ENCODE assay signal across 3 cellular contexts in the genomic region with DNA sequence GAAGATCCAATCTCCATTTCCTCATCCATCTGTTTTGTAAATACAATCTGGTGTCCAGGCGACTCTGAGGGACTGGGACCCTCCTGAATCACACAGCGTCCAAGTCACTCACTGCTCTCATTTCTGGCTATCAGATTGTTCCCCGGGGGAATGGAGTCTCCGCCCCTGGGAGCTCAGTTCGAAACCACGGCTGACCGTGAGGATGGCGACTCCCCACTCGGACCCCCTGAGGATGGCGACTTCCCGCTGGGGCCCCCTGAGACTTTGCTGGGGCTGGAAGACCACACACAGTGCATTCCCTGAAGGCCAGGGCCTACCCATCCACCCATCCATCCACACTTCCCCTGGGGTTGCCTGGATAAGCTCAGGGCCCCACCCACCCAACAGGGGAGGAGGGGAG.
A peak's percentile ranks its signal among the peaks of the same experiment; 100 is the strongest.
TF ChIP-seq lines count a peak whose summit lies in the region.

No MANE protein-coding gene starts in this region.

TF ChIP-seq in HEK293, 187 proteins besides CTCF, POLR2A, EP300 and RAD21:
- peak; percentile 43; the same call in 1 of the 2 replicates for TF ChIP-seq ZNF423 (tag by site-specific recombination; IDR thresholded peaks at IDR 0.05)
- TF ChIP-seq ZIC2 (tag by site-specific recombination; IDR thresholded peaks at IDR 0.05), result peak; percentile 73
- peak; percentile 90 for TF ChIP-seq GLIS1 (tag by site-specific recombination; IDR thresholded peaks at IDR 0.05)
- 0 out of 2 replicates have a peak, but pooled peaks have one; percentile 17 for TF ChIP-seq KLF1 (tag by site-specific recombination; IDR thresholded peaks at IDR 0.05)

TF ChIP-seq in WTC11, 78 proteins besides CTCF, POLR2A, EP300 and RAD21:
- peak; percentile 69 for TF ChIP-seq ZNF423 (CRISPR knock-in tag; IDR thresholded peaks at IDR 0.05)

TF ChIP-seq in K562, 482 proteins besides CTCF, POLR2A, EP300 and RAD21:
- TF ChIP-seq POLR2G (IDR thresholded peaks at IDR 0.05; ENCODE audit: low read depth, low read length), result 0 out of 2 replicates have a peak, but pooled peaks have one; percentile 25
